In the genomic region with DNA sequence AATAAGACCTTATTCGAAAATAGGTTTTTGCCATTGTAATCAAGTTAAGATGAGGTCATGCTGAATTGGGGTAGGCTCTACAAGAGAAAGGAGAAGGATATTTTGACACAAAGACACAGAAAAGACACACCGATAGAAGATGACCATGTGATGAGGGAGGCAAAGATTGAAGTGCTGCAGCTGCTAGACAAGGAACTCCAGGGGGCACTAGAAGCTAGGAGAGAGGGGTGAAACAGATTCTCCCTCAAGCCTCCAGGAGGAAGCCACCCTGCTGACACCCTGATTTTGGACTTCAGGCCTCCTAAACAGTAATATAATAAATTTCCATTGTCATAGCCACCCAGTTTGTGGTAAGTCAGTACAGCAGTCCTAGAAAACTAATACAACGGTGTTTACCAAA, we compare ENCODE assay signal across 12 cellular contexts.
DNase-seq lines count a peak whose midpoint lies in the region; ATAC-seq and TF ChIP-seq lines count a peak whose summit lies in the region.
"Had no signal": no experiment of that assay in that cellular context is flagged by ENCODE, and none has a peak within 500 bp of the region (broad histone marks: within the 10 kb centered on the region; RNA-seq: fewer than 3 reads in every experiment).

No MANE protein-coding gene starts in this region.

- no peak overlapping the region for H3K27ac ChIP-seq in brain microvascular endothelial cell
- no peak overlapping the region for H3K27ac ChIP-seq in transverse colon
- H3K27ac ChIP-seq: BLaER1 had no signal

- no peak for TF ChIP-seq EP300 in transverse colon (IDR thresholded peaks at IDR 0.05; ENCODE audit: low read depth)

- H3K4me3 ChIP-seq in brain microvascular endothelial cell (ENCODE audit: low read depth, low read length) (no peak overlapping the region), transverse colon (no peak overlapping the region)
- H3K4me3 ChIP-seq: BLaER1 had no signal

- intact Hi-C loops in transverse colon (cut with DNase I; ENCODE audit: low total_unique reads), result no loop called here

- TF ChIP-seq POLR2A in transverse colon (IDR thresholded peaks at IDR 0.05), result no peak

- DNase-seq in NCI-H345 (lab: John Stamatoyannopoulos, UW), result peak; percentile 2
- DNase-seq in NCI-H345 treated with DMSO at 0.1 percent for 48 hours (lab: John Stamatoyannopoulos, UW; ENCODE audit: unreplicated experiment), result no peak
- peak; percentile 40 for DNase-seq in NAMALWA (ENCODE audit: low spot score)
- no peak for DNase-seq in brain microvascular endothelial cell
- DNase-seq in transverse colon, result peak; percentile 10
- DNase-seq in NCI-H2196 (lab: John Stamatoyannopoulos, UW; ENCODE audit: unreplicated experiment), result no peak
- DNase-seq in pons (ENCODE audit: low spot score), result no peak
- DNase-seq: effector CD4-positive, alpha-beta T cell; NCI-H187; nephron progenitor cell had no signal

- WGBS in transverse colon (ENCODE audit: low coverage in 1 of 2), 2 donors, result 87 to 90% methylated on average over 3 of the region's 3 CpGs

- no peaks in the 10 kb centered on the region for H3K4me1 ChIP-seq in transverse colon
- H3K4me1 ChIP-seq: BLaER1 had no signal

- peak; percentile 34 for TF ChIP-seq CTCF in brain microvascular endothelial cell (IDR thresholded peaks at IDR 0.05; ENCODE audit: low read depth, low read length, missing control alignments)
- peak in 3 of 5 experiments; percentile 24 to 34 (median 30) for TF ChIP-seq CTCF in transverse colon (IDR thresholded peaks at IDR 0.05)

- no peaks in the 10 kb centered on the region for H3K36me3 ChIP-seq in brain microvascular endothelial cell (replicated peaks)
- H3K36me3 ChIP-seq in transverse colon, result no peaks in the 10 kb centered on the region
- H3K36me3 ChIP-seq: BLaER1 had no signal

- no peaks in the 10 kb centered on the region for H3K9me3 ChIP-seq in transverse colon
- H3K9me3 ChIP-seq: BLaER1 had no signal

- no peaks in the 10 kb centered on the region for H3K27me3 ChIP-seq in brain microvascular endothelial cell (replicated peaks)
- no peaks in the 10 kb centered on the region for H3K27me3 ChIP-seq in transverse colon
- H3K27me3 ChIP-seq: BLaER1 had no signal

- in situ Hi-C loops in brain microvascular endothelial cell (cut with HindIII; ENCODE audit: low pct_ligation_motif_present, low sequenced_read_pairs), result no loop called here
- in situ Hi-C loops in transverse colon (cut with MboI; ENCODE audit: low pct_ligation_motif_present in 1 of 4, low pct_unique_long_range_greater_than_20kb in 1 of 4, low sequenced_read_pairs in 3 of 4), result no loop called here

- no peak for ATAC-seq in GM21723 (IDR thresholded peaks at IDR 0.05; ENCODE audit: unreplicated experiment)

Comparison
In these comparisons a context has a peak if more than half of its experiments do, and no peak if none do; other contexts are left out.
1. DNase-seq: peak in NCI-H345 (single experiment), NAMALWA (single experiment) and transverse colon (single experiment); none in NCI-H345 treated with DMSO at 0.1 percent for 48 hours (single experiment), brain microvascular endothelial cell (single experiment), NCI-H2196 (single experiment) and pons (single experiment).